1 cellular context compared by ENCODE assay signal in genomic region chr17:56960596-56961538, GRCh38.
TF ChIP-seq lines count a peak whose summit lies in the region.

Gene COIL, minus strand, starts transcription at chr17:56961050. Its CDS starts 31 bp downstream, at chr17:56961019.

TF ChIP-seq in HepG2, 621 proteins besides CTCF, POLR2A, EP300 and RAD21 (continued from another document and continues in another):
- TF ChIP-seq ZNF687 (CRISPR knock-in tag; IDR thresholded peaks at IDR 0.05) (peak; percentile 96), NR2C2 (CRISPR knock-in tag; IDR thresholded peaks at IDR 0.05; ENCODE audit: borderline replicate concordance) (peak; percentile 62), HMGA1 (CRISPR knock-in tag; conservative IDR thresholded peaks at IDR 0.05) (no peak), SP1 (IDR thresholded peaks at IDR 0.05) (no peak), SP1 (CRISPR knock-in tag; IDR thresholded peaks at IDR 0.05) (peak; percentile 51; the same call in 1 of the 2 replicates), KAT2B (IDR thresholded peaks at IDR 0.05; ENCODE audit: borderline replicate concordance, low read depth, low read length) (no peak), CBX1 (IDR thresholded peaks at IDR 0.05; ENCODE audit: low read depth) (no peak), PREB (CRISPR knock-in tag; IDR thresholded peaks at IDR 0.05) (no peak), ZNF512 (CRISPR knock-in tag; IDR thresholded peaks at IDR 0.05) (no peak), KLF15 (CRISPR knock-in tag; IDR thresholded peaks at IDR 0.05; ENCODE audit: borderline replicate concordance) (0 out of 2 replicates have a peak, but pooled peaks have one; percentile 49), NCOA2 (CRISPR knock-in tag; IDR thresholded peaks at IDR 0.05) (peak; percentile 67), SALL2 (CRISPR knock-in tag; IDR thresholded peaks at IDR 0.05) (peak; percentile 97), ZNF770 (CRISPR knock-in tag; IDR thresholded peaks at IDR 0.05) (no peak), AKNA (CRISPR knock-in tag; IDR thresholded peaks at IDR 0.05; ENCODE audit: borderline replicate concordance) (no peak), POLR2AphosphoS5 (IDR thresholded peaks at IDR 0.05; ENCODE audit: low read depth, low read length) (peak; percentile 90), ZNF296 (CRISPR knock-in tag; conservative IDR thresholded peaks at IDR 0.05) (no peak), SMAD1 (CRISPR knock-in tag; IDR thresholded peaks at IDR 0.05; ENCODE audit: borderline replicate concordance, low read depth) (peak; percentile 93; the same call in 1 of the 2 replicates), NFIC (IDR thresholded peaks at IDR 0.05; ENCODE audit: low read length) (no peak), IRX3 (CRISPR knock-in tag; IDR thresholded peaks at IDR 0.05; ENCODE audit: borderline replicate concordance, low read depth) (peak; percentile 78; the same call in 1 of the 2 replicates), HNRNPK (IDR thresholded peaks at IDR 0.05; ENCODE audit: low read depth, low read length, poor library complexity, severe bottlenecking) (peak; percentile 99), ZC3H13 (CRISPR knock-in tag; IDR thresholded peaks at IDR 0.05) (peak; percentile 64; the same call in 1 of the 2 replicates), ZNF784 (CRISPR knock-in tag; IDR thresholded peaks at IDR 0.05; ENCODE audit: borderline replicate concordance) (peak; percentile 84; the same call in 1 of the 2 replicates), NFIB (CRISPR knock-in tag; IDR thresholded peaks at IDR 0.05; ENCODE audit: borderline replicate concordance) (no peak), ZNF407 (CRISPR knock-in tag; IDR thresholded peaks at IDR 0.05; ENCODE audit: not compliant biosample characterization) (peak; percentile 91), ZSCAN5A (CRISPR knock-in tag; IDR thresholded peaks at IDR 0.05; ENCODE audit: borderline replicate concordance) (peak; percentile 95; the same call in 1 of the 2 replicates), ZNF292 (CRISPR knock-in tag; IDR thresholded peaks at IDR 0.05; ENCODE audit: borderline replicate concordance, low read depth) (peak; percentile 73), SNAPC5 (CRISPR knock-in tag; IDR thresholded peaks at IDR 0.05; ENCODE audit: borderline replicate concordance) (no peak)
